ENCODE assay signal across 1 cellular context in the genomic region with DNA sequence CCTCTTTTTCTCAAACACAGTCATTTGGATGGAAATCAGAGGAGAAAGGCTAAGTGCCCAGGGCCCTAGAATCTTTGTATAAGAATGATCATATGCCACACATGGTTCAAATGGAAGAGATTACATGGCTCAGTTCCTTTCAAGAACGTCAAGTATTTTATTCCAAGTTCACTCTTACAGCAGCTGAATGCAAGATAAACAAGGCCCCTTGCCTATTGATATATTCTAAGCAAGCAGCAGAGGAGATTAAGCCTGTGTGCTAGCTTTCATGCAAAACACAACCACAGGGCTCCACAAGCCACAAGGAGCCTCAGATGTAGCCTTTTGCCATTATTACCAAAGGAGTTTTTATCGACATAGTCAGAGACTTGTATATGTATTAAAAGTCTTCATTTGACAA.
TF ChIP-seq lines count a peak whose summit lies in the region.

No MANE protein-coding gene starts in this region.

TF ChIP-seq in GM23338, 12 proteins besides CTCF, POLR2A, EP300 and RAD21:
- no peak for TF ChIP-seq CREB1 (CRISPR knock-in tag; IDR thresholded peaks at IDR 0.05; ENCODE audit: low read depth)
